Comparison of ENCODE assay signal across 21 cellular contexts in the genomic region with DNA sequence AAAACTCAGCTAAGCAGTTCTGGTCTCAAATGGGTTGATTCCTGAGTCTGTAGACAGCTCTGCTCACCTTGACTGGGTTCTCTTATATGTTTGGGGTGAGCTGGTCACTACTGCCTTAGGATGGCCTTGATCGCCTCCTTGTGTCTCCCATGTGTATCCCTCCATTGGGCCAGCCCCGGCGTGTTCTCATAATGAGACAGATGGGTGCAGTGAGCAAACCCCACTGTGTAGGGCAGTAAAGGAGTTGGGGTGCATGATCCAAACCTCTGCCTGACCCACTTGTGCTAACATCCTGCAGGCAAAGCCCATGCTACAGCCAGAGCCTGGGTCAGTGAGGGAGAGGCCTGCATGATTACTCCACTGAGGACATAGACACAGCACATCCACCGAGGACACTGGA.
DNase-seq lines count a peak whose midpoint lies in the region; ATAC-seq and TF ChIP-seq lines count a peak whose summit lies in the region.
"Had no signal": no experiment of that assay in that cellular context is flagged by ENCODE, and none has a peak within 500 bp of the region (broad histone marks: within the 10 kb centered on the region; RNA-seq: fewer than 3 reads in every experiment).

No MANE protein-coding gene starts in this region.

- TF ChIP-seq CTCF in GM23338 (conservative IDR thresholded peaks at IDR 0.05; ENCODE audit: low read depth in 2 of 2), result no peak
- peak; percentile 67 for TF ChIP-seq CTCF in endodermal cell (conservative IDR thresholded peaks at IDR 0.05)

- H3K4me3 Mint-ChIP-seq in GM23338 (no peak overlapping the region), endodermal cell (no peak overlapping the region)
- H3K4me3 Mint-ChIP-seq: CD4-positive, CD25-positive, alpha-beta regulatory T cell had no signal

- H2AFZ ChIP-seq in GM23338, result no peak overlapping the region
- H2AFZ ChIP-seq: GM23248 had no signal

- H3K36me3 Mint-ChIP-seq in GM23338 (ENCODE audit: low read depth) (peaks cover 8% of the 10 kb centered on the region), endodermal cell (ENCODE audit: low read depth) (no peaks in the 10 kb centered on the region)
- H3K36me3 Mint-ChIP-seq: CD4-positive, CD25-positive, alpha-beta regulatory T cell had no signal

- peak; percentile 79 for ATAC-seq in GM23338
- ATAC-seq in GM19035 (IDR thresholded peaks at IDR 0.05; ENCODE audit: unreplicated experiment), result no peak
- no peak for ATAC-seq in HG02885 (IDR thresholded peaks at IDR 0.05; ENCODE audit: poor library complexity, unreplicated experiment)
- ATAC-seq: PC-3 had no signal

- no peaks in the 10 kb centered on the region for H3K9me3 ChIP-seq in endodermal cell (ENCODE audit: control insufficient read depth, low read length)
- H3K9me3 ChIP-seq: BE2C had no signal

- H3K9me3 Mint-ChIP-seq in GM23338 (peaks cover 25% of the 10 kb centered on the region), endodermal cell (peaks cover 21% of the 10 kb centered on the region)

- H3K4me1 ChIP-seq in GM23338 (ENCODE audit: insufficient read depth) (no peaks in the 10 kb centered on the region), endodermal cell (ENCODE audit: control insufficient read depth, insufficient read depth, low read length) (no peaks in the 10 kb centered on the region)
- H3K4me1 ChIP-seq: BE2C had no signal

- H3K27me3 Mint-ChIP-seq in GM23338 (ENCODE audit: insufficient read depth, low read depth, poor library complexity), result peaks cover 2% of the 10 kb centered on the region
- no peaks in the 10 kb centered on the region for H3K27me3 Mint-ChIP-seq in endodermal cell (ENCODE audit: insufficient read depth)

- no peak overlapping the region for H3K27ac ChIP-seq in GM23338 (ENCODE audit: low read depth)
- no peak overlapping the region for H3K27ac ChIP-seq in endodermal cell (ENCODE audit: low read depth, low read length)
- H3K27ac ChIP-seq: GM23248 had no signal

- POLR2A ChIA-PET in HEK293T (lab: Yijun Ruan, JAX), result no interaction called here

- CTCF ChIA-PET in HEK293T (lab: Yijun Ruan, JAX), result no interaction called here

- no peaks in the 10 kb centered on the region for H4K20me1 ChIP-seq in GM23338 (replicated peaks; ENCODE audit: insufficient read depth)

- H3K27ac Mint-ChIP-seq in GM23338 (no peak overlapping the region), endodermal cell (no peak overlapping the region)
- H3K27ac Mint-ChIP-seq: CD4-positive, CD25-positive, alpha-beta regulatory T cell had no signal

- no peak overlapping the region for H3K9ac ChIP-seq in endodermal cell (ENCODE audit: extremely low read depth, low read length, poor library complexity, severe bottlenecking)
- H3K9ac ChIP-seq: GM23248 had no signal

- H3K4me2 ChIP-seq in GM23338, result no peak overlapping the region

- H3K4me3 ChIP-seq in GM23338 (no peak overlapping the region), endodermal cell (ENCODE audit: low read length) (no peak overlapping the region)
- H3K4me3 ChIP-seq: GM23248 had no signal

- DNase-seq in COLO668 (lab: John Stamatoyannopoulos, UW; ENCODE audit: unreplicated experiment), result peak; percentile 42
- no peak for DNase-seq in GM23338 (ENCODE audit: low spot score)
- peak; percentile 46 for DNase-seq in NCI-H69 (lab: John Stamatoyannopoulos, UW)
- DNase-seq in endodermal cell, result peak; percentile 71
- no peak for DNase-seq in HEK293T (ENCODE audit: extremely low spot score)
- DNase-seq in SKM-1 (lab: John Stamatoyannopoulos, UW; ENCODE audit: unreplicated experiment), result no peak
- DNase-seq: BE2C; CD4-positive, CD25-positive, alpha-beta regulatory T cell; DND-41; GM23248; KBM-7; MM.1S; NCI-H1092; NCI-H1436; NCI-H2029; NCI-H2171 treated with DMSO at 0.1 percent for 48 hours; NCI-H524 treated with DMSO at 0.1 percent for 48 hours; PC-3; RPMI8226 had no signal

- 89 to 100% methylated on average over 1 to 4 of the region's 4 CpGs for WGBS in endodermal cell (ENCODE audit: insufficient coverage in 1 of 2, insufficient read length in 1 of 2), 2 experiments

- no peaks in the 10 kb centered on the region for H3K9me2 ChIP-seq in GM23338 (ENCODE audit: insufficient read depth)

- H3K4me1 Mint-ChIP-seq in GM23338, result no peaks in the 10 kb centered on the region
- no peaks in the 10 kb centered on the region for H3K4me1 Mint-ChIP-seq in endodermal cell
- H3K4me1 Mint-ChIP-seq: CD4-positive, CD25-positive, alpha-beta regulatory T cell had no signal

- H3K36me3 ChIP-seq in GM23338 (ENCODE audit: insufficient read depth) (no peaks in the 10 kb centered on the region), endodermal cell (ENCODE audit: control insufficient read depth, insufficient read depth, low read length) (no peaks in the 10 kb centered on the region)
- H3K36me3 ChIP-seq: BE2C had no signal

- H3K79me2 ChIP-seq in GM23338 (replicated peaks; ENCODE audit: insufficient read depth), result no peaks in the 10 kb centered on the region

- H3K27me3 ChIP-seq in GM23338 (ENCODE audit: insufficient read depth), result no peaks in the 10 kb centered on the region
- H3K27me3 ChIP-seq in endodermal cell (ENCODE audit: control insufficient read depth, insufficient read depth, low read length, poor library complexity, severe bottlenecking), result no peaks in the 10 kb centered on the region
- H3K27me3 ChIP-seq: BE2C had no signal

- H3F3A ChIP-seq in GM23338 (replicated peaks; ENCODE audit: low read depth), result no peaks in the 10 kb centered on the region

TF ChIP-seq in GM23338, 12 proteins besides CTCF, POLR2A, EP300 and RAD21:
- no peak for TF ChIP-seq ZNF331 (CRISPR knock-in tag; IDR thresholded peaks at IDR 0.05; ENCODE audit: low read depth)

TF ChIP-seq in HEK293T, 16 proteins besides CTCF, POLR2A, EP300 and RAD21:
- TF ChIP-seq FOXK2 (IDR thresholded peaks at IDR 0.05) (no peak), FOXM1 (IDR thresholded peaks at IDR 0.05; ENCODE audit: borderline replicate concordance) (no peak)

Comparison
In these comparisons a context has a peak if more than half of its experiments do, and no peak if none do; other contexts are left out.
1. DNase-seq: peak in COLO668 (single experiment), NCI-H69 (single experiment) and endodermal cell (single experiment); none in GM23338 (single experiment), HEK293T (single experiment) and SKM-1 (single experiment).